Comparison of ENCODE assay signal across 10 cellular contexts in the genomic region with DNA sequence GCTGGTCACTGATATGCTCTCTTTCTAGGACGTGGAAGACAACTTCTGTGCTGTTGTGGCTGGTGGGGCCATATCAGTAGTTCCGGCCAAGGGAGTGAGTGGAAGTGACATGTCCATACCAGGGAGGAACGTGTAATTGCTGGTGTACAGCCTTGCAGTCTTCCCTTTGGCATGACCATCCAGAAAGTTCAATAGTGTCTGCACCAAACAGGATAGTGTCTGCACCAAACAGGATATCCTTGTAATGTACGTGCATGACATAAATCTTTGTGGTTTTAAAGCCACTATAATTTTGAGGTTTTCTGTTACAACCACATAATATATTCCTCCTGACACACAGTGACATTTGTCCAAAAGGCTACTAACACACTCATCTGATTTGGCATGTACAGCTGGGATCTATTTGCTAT. TPM values are rescaled to one million over a fixed set of nuclear protein-coding genes. Genes with fewer than 3 reads are reported as not detected.
DNase-seq lines count a peak whose midpoint lies in the region; ATAC-seq and TF ChIP-seq lines count a peak whose summit lies in the region.
"Had no signal": no experiment of that assay in that cellular context is flagged by ENCODE, and none has a peak within 500 bp of the region (broad histone marks: within the 10 kb centered on the region; RNA-seq: fewer than 3 reads in every experiment).

No MANE protein-coding gene starts in this region.

- TF ChIP-seq POLR2A in gastroesophageal sphincter (IDR thresholded peaks at IDR 0.05) = no peak

- no peaks in the 10 kb centered on the region for H3K9me3 Mint-ChIP-seq in activated naive CD8-positive, alpha-beta T cell (ENCODE audit: low read depth)
- H3K9me3 Mint-ChIP-seq in activated naive CD8-positive, alpha-beta T cell treated with anti-CD3 and anti-CD28 coated beads for 36 hours = no peaks in the 10 kb centered on the region
- no peaks in the 10 kb centered on the region for H3K9me3 Mint-ChIP-seq in activated naive CD8-positive, alpha-beta T cell treated with anti-CD3 and anti-CD28 coated beads, Interleukin-2, amount 10 ng/mL, durations not matched to agents 7 days and 5 days
- H3K9me3 Mint-ChIP-seq: neural crest cell had no signal

- H3K4me3 ChIP-seq in gastroesophageal sphincter = no peak overlapping the region

- H3K36me3 Mint-ChIP-seq in activated naive CD8-positive, alpha-beta T cell = peaks cover 4% of the 10 kb centered on the region
- peaks cover 13% of the 10 kb centered on the region for H3K36me3 Mint-ChIP-seq in activated naive CD8-positive, alpha-beta T cell treated with anti-CD3 and anti-CD28 coated beads for 36 hours
- peaks cover 9% of the 10 kb centered on the region for H3K36me3 Mint-ChIP-seq in activated naive CD8-positive, alpha-beta T cell treated with anti-CD3 and anti-CD28 coated beads, Interleukin-2, amount 10 ng/mL, durations not matched to agents 7 days and 5 days

- no peak overlapping the region for H3K4me3 Mint-ChIP-seq in activated naive CD8-positive, alpha-beta T cell
- H3K4me3 Mint-ChIP-seq in activated naive CD8-positive, alpha-beta T cell treated with anti-CD3 and anti-CD28 coated beads for 36 hours = no peak overlapping the region
- H3K4me3 Mint-ChIP-seq in activated naive CD8-positive, alpha-beta T cell treated with anti-CD3 and anti-CD28 coated beads, Interleukin-2, amount 10 ng/mL, durations not matched to agents 7 days and 5 days = peak overlapping the region; percentile 31
- H3K4me3 Mint-ChIP-seq: neural crest cell had no signal

- H3K4me1 Mint-ChIP-seq in activated naive CD8-positive, alpha-beta T cell (ENCODE audit: low read depth) = peaks cover 32% of the 10 kb centered on the region
- H3K4me1 Mint-ChIP-seq in activated naive CD8-positive, alpha-beta T cell treated with anti-CD3 and anti-CD28 coated beads for 36 hours = peaks cover 37% of the 10 kb centered on the region
- peaks cover 22% of the 10 kb centered on the region for H3K4me1 Mint-ChIP-seq in activated naive CD8-positive, alpha-beta T cell treated with anti-CD3 and anti-CD28 coated beads, Interleukin-2, amount 10 ng/mL, durations not matched to agents 7 days and 5 days
- H3K4me1 Mint-ChIP-seq: neural crest cell had no signal

- TF ChIP-seq EP300 in gastroesophageal sphincter (IDR thresholded peaks at IDR 0.05) = no peak

- H3K27me3 ChIP-seq in gastroesophageal sphincter = no peaks in the 10 kb centered on the region

- H3K27ac ChIP-seq in gastroesophageal sphincter = no peak overlapping the region

- peaks cover 0 to 43% of the 10 kb centered on the region in 2 donors for H3K36me3 ChIP-seq in gastroesophageal sphincter

- DNase-seq in activated naive CD8-positive, alpha-beta T cell treated with anti-CD3 and anti-CD28 coated beads for 36 hours = no peak
- no peak for DNase-seq in activated naive CD8-positive, alpha-beta T cell treated with anti-CD3 and anti-CD28 coated beads, Interleukin-2, amount 10 ng/mL, durations not matched to agents 7 days and 5 days
- no peak for DNase-seq in stimulated activated naive CD8-positive, alpha-beta T cell treated with anti-CD3 and anti-CD28 coated beads, Interleukin-15, Interleukin-2, amounts not matched to agents 100 U/mL and 50 U/mL, for 24 hours
- no peak for DNase-seq in DMS 273 treated with DMSO at 0.1 percent for 48 hours (lab: John Stamatoyannopoulos, UW)
- no peak for DNase-seq in cerebellum (ENCODE audit: low spot score)
- DNase-seq: cortex of kidney had no signal

- POLR2A ChIA-PET in activated naive CD8-positive, alpha-beta T cell treated with anti-CD3 and anti-CD28 coated beads, Interleukin-2, amount 10 ng/mL, durations not matched to agents 7 days and 5 days (lab: Charles Lee) = no interaction called here

- H3K4me1 ChIP-seq in gastroesophageal sphincter = no peaks in the 10 kb centered on the region

- no peaks in the 10 kb centered on the region for H3K9me3 ChIP-seq in gastroesophageal sphincter

- TF ChIP-seq CTCF in gastroesophageal sphincter (IDR thresholded peaks at IDR 0.05) = no peak

- peak overlapping the region; percentile 35 for H3K27ac Mint-ChIP-seq in activated naive CD8-positive, alpha-beta T cell
- H3K27ac Mint-ChIP-seq in activated naive CD8-positive, alpha-beta T cell treated with anti-CD3 and anti-CD28 coated beads for 36 hours = no peak overlapping the region
- no peak overlapping the region for H3K27ac Mint-ChIP-seq in activated naive CD8-positive, alpha-beta T cell treated with anti-CD3 and anti-CD28 coated beads, Interleukin-2, amount 10 ng/mL, durations not matched to agents 7 days and 5 days

- peak; percentile 20 for ATAC-seq in HG03095 (IDR thresholded peaks at IDR 0.05; ENCODE audit: unreplicated experiment)
- peak; percentile 56 for ATAC-seq in activated naive CD8-positive, alpha-beta T cell treated with anti-CD3 and anti-CD28 coated beads, Interleukin-2, amount 10 ng/mL, durations not matched to agents 7 days and 5 days (ENCODE audit: low read depth)
- peak; percentile 72 for ATAC-seq in stimulated activated naive CD8-positive, alpha-beta T cell treated with anti-CD3 and anti-CD28 coated beads, Interleukin-15, Interleukin-2, amounts not matched to agents 100 U/mL and 50 U/mL, for 24 hours
- ATAC-seq in gastroesophageal sphincter = no peak

- WGBS in gastroesophageal sphincter (ENCODE audit: low coverage in 1 of 2), 2 donors = 31% methylated on average over 4 of the region's 4 CpGs; no CpG with 5 or more reads in 1 of the 2 donors

- H3K27me3 Mint-ChIP-seq in activated naive CD8-positive, alpha-beta T cell = no peaks in the 10 kb centered on the region
- no peaks in the 10 kb centered on the region for H3K27me3 Mint-ChIP-seq in activated naive CD8-positive, alpha-beta T cell treated with anti-CD3 and anti-CD28 coated beads for 36 hours
- H3K27me3 Mint-ChIP-seq in activated naive CD8-positive, alpha-beta T cell treated with anti-CD3 and anti-CD28 coated beads, Interleukin-2, amount 10 ng/mL, durations not matched to agents 7 days and 5 days = no peaks in the 10 kb centered on the region

RNA-seq across cellular contexts. Expression of a gene that starts 52.9 kb away (rescaled TPM):
- total RNA-seq in activated naive CD8-positive, alpha-beta T cell treated with anti-CD3 and anti-CD28 coated beads for 36 hours = 10 to 100 TPM; 80.3 to 88.5 TPM
- total RNA-seq in activated naive CD8-positive, alpha-beta T cell treated with anti-CD3 and anti-CD28 coated beads, Interleukin-2, amount 10 ng/mL, durations not matched to agents 7 days and 5 days = 100 to 1,000 TPM; 102 to 107 TPM
- 10 to 100 TPM; 39.3 to 89.4 (median 68.7) TPM for total RNA-seq in gastroesophageal sphincter
- 71.3 TPM for total RNA-seq in cerebellum

RNA-seq across cellular contexts. Expression of a gene that starts 56.7 kb away (rescaled TPM):
- total RNA-seq in activated naive CD8-positive, alpha-beta T cell treated with anti-CD3 and anti-CD28 coated beads for 36 hours = under 1 TPM; 0.21 to 0.22 TPM
- under 1 TPM; 0.17 to 0.48 TPM for total RNA-seq in activated naive CD8-positive, alpha-beta T cell treated with anti-CD3 and anti-CD28 coated beads, Interleukin-2, amount 10 ng/mL, durations not matched to agents 7 days and 5 days
- total RNA-seq in gastroesophageal sphincter (10 to 100 TPM; 16.8 to 28.5 (median 24.3) TPM), cerebellum (122 TPM)

Comparison
In these comparisons a context has a peak if more than half of its experiments do, and no peak if none do; other contexts are left out.
1. RNA of a gene that starts 56.7 kb away (total RNA-seq): 122 TPM in cerebellum (single experiment) and 16.8 to 28.5 TPM in gastroesophageal sphincter; 0.17 to 0.48 TPM in activated naive CD8-positive, alpha-beta T cell treated with anti-CD3 and anti-CD28 coated beads, Interleukin-2, amount 10 ng/mL, durations not matched to agents 7 days and 5 days and 0.21 to 0.22 TPM in activated naive CD8-positive, alpha-beta T cell treated with anti-CD3 and anti-CD28 coated beads for 36 hours; every median in the first group is over 10 times any median in the second.